8 cellular contexts compared by ENCODE assay signal in genomic region chr15:55742498-55742926, GRCh38. TPM values are rescaled to one million over a fixed set of nuclear protein-coding genes. Genes with fewer than 3 reads are reported as not detected.
DNase-seq lines count a peak whose midpoint lies in the region; ATAC-seq, FAIRE-seq and TF ChIP-seq lines count a peak whose summit lies in the region.

No MANE protein-coding gene starts in this region.

- ATAC-seq in pancreas = peak; percentile 40 to 64 (median 55)
- ATAC-seq in GM21737 (IDR thresholded peaks at IDR 0.05; ENCODE audit: unreplicated experiment) = no peak
- no peak for ATAC-seq in GM19452 (IDR thresholded peaks at IDR 0.05; ENCODE audit: unreplicated experiment)

- TF ChIP-seq CTCF in foreskin fibroblast (IDR thresholded peaks at IDR 0.05; ENCODE audit: low read depth, low read length) (no peak), pancreas (IDR thresholded peaks at IDR 0.05) (no peak)

- intact Hi-C loops in pancreas (cut with DNase I) = no loop called here

- H3K9me3 ChIP-seq in pancreas = no peaks in the 10 kb centered on the region

- in situ Hi-C loops in Caki2 (cut with HindIII; ENCODE audit: low pct_unique_long_range_greater_than_20kb, low sequenced_read_pairs) = no loop called here

- no peaks in the 10 kb centered on the region for H3K36me3 ChIP-seq in pancreas

- no peak for FAIRE-seq in pancreas (lab: Jason Lieb, UNC)

- no peaks in the 10 kb centered on the region for H3K4me1 ChIP-seq in pancreas

- H3K4me3 ChIP-seq in foreskin fibroblast (ENCODE audit: low read depth in 1 of 2, low read length in 2 of 2) (peak overlapping the region; percentile 67 to 69), pancreas (peak overlapping the region; percentile 36 to 75 (median 54))

- H3K27me3 ChIP-seq in pancreas = peaks cover 0 to 29% (median 3%) of the 10 kb centered on the region in 4 donors

- H3K27ac ChIP-seq in pancreas = no peak overlapping the region

- peak; percentile 72 for DNase-seq in Caki2 (ENCODE audit: low read depth)
- peak; percentile 55 for DNase-seq in HK-2 (ENCODE audit: unreplicated experiment)
- DNase-seq in activated CD4-positive, alpha-beta T cell treated with anti-CD3 and anti-CD28 coated beads, Interleukin-2, amount 50 U/mL, for 48 hours = peak; percentile 8 to 9
- DNase-seq in foreskin fibroblast = peak; percentile 18 to 67
- DNase-seq in pancreas = peak; percentile 3 to 69 (median 22)
- no peak for DNase-seq in activated gamma-delta T cell (lab: John Stamatoyannopoulos, UW)

- WGBS in pancreas, 2 donors = 0 to 1% methylated on average over 40 to 52 of the region's 52 CpGs

RNA-seq across cellular contexts. Expression of gene PRTG, which starts 0.4 kb away (rescaled TPM):
- total RNA-seq in Caki2 (2014; rRNA removed; shearing (Covaris generic); ENCODE audit: low replicate concordance) = 6.4 and 29.2 TPM in 2 replicates
- total RNA-seq in pancreas = under 1 TPM; 0.05 to 0.35 (median 0.24) TPM
- polyA plus RNA-seq in pancreas = under 1 TPM; 0.07 to 0.08 TPM

Comparison
In these comparisons a context has a peak if more than half of its experiments do, and no peak if none do; other contexts are left out.
1. ATAC-seq: peak in pancreas (4 of 4); none in GM21737 (single experiment) and GM19452 (single experiment).